22 cellular contexts compared by ENCODE assay signal in the genomic region with DNA sequence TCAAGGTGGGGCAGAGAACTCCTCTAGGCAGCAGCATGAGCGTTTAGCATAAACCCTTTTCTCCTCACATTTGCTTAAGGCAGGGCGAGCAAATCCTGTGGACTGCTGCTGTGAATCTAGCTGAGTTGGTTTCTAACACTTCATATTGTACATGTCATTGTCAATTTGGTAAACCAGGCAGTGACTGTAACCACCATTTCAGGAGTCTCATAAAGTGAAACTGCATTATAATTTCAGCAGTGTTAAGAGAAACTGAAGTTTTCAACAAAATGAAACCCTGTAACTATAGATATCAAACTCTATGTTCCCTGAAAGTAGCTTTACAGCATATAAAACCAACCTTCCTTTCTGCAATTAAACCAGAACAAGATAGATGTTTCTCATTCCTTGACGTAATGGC.
"Had no signal": no experiment of that assay in that cellular context is flagged by ENCODE, and none has a peak within 500 bp of the region (broad histone marks: within the 10 kb centered on the region; RNA-seq: fewer than 3 reads in every experiment).

No MANE protein-coding gene starts in this region.

- H3K4me1 ChIP-seq: breast epithelium, pancreas, suprapubic skin, vagina had no signal

- H3K27ac ChIP-seq: breast epithelium, coronary artery, epithelial cell of prostate, pancreas, suprapubic skin, vagina had no signal

- H3K9me3 ChIP-seq: breast epithelium, pancreas, suprapubic skin, vagina had no signal

- DNase-seq: activated CD4-positive, alpha-beta memory T cell treated with anti-CD3 and anti-CD28 coated beads for 36 hours; activated CD4-positive, alpha-beta T cell treated with anti-CD3 and anti-CD28 coated beads for 4 hours; activated CD4-positive, CD25-positive, alpha-beta regulatory T cell; activated naive CD4-positive, alpha-beta T cell treated with anti-CD3 and anti-CD28 coated beads for 36 hours; activated naive CD8-positive, alpha-beta T cell treated with anti-CD3 and anti-CD28 coated beads, Interleukin-2, amount 10 ng/mL, durations not matched to agents 7 days and 5 days; activated T-cell treated with anti-CD3 and anti-CD28 coated beads, Interleukin-2, amount 50 U/mL, for 48 hours; amniotic stem cell; endodermal cell; immature natural killer cell; midbrain; natural killer cell; pancreas; right cardiac atrium; stimulated activated CD4-positive, alpha-beta T cell treated with anti-CD3 and anti-CD28 coated beads, Interleukin-12 subunit alpha, Interleukin-12 subunit beta, amount 100 ng/mL, for 4 hours; stimulated activated CD4-positive, alpha-beta T cell treated with anti-CD3 and anti-CD28 coated beads, Interleukin-4, amount 100 ng/mL, for 4 hours; T1000 had no signal

- H3K36me3 ChIP-seq: breast epithelium, pancreas, suprapubic skin, vagina had no signal

- H3K27me3 ChIP-seq: breast epithelium, pancreas, suprapubic skin, vagina had no signal

- H3K4me3 ChIP-seq: breast epithelium, coronary artery, lung, pancreas, suprapubic skin, vagina had no signal
